ENCODE assay signal across 12 cellular contexts in genomic region chr7:134866581-134866980, GRCh38.
A peak's percentile ranks its signal among the peaks of the same experiment; 100 is the strongest.
DNase-seq lines count a peak whose midpoint lies in the region; FAIRE-seq and TF ChIP-seq lines count a peak whose summit lies in the region.
"Had no signal": no experiment of that assay in that cellular context is flagged by ENCODE, and none has a peak within 500 bp of the region (broad histone marks: within the 10 kb centered on the region; RNA-seq: fewer than 3 reads in every experiment).

No MANE protein-coding gene starts in this region.

- dilution Hi-C loops in endothelial cell of umbilical vein (cut with MboI; ENCODE audit: extremely low pct_ligation_motif_present, low sequenced_read_pairs), result no loop called here

- H3K27me3 Mint-ChIP-seq in mesothelial cell of epicardium (ENCODE audit: low read depth), result no peaks in the 10 kb centered on the region

- TF ChIP-seq CTCF in endothelial cell of umbilical vein (IDR thresholded peaks at IDR 0.05; ENCODE audit: extremely low read depth in 1 of 2, insufficient read depth in 1 of 2, low read depth in 1 of 2, low read length in 2 of 2), result no peak
- no peak for TF ChIP-seq CTCF in mesothelial cell of epicardium (IDR thresholded peaks at IDR 0.05; ENCODE audit: unreplicated experiment)
- no peak for TF ChIP-seq CTCF in suprapubic skin (IDR thresholded peaks at IDR 0.05)

- H3K27me3 ChIP-seq in endothelial cell of umbilical vein (ENCODE audit: control insufficient read depth in 2 of 2, insufficient read depth in 2 of 2, low read length in 2 of 2), result no peaks in the 10 kb centered on the region
- no peaks in the 10 kb centered on the region for H3K27me3 ChIP-seq in suprapubic skin
- H3K27me3 ChIP-seq: foreskin keratinocyte had no signal

- POLR2A ChIA-PET in endothelial cell of umbilical vein (lab: Charles Lee), result no interaction called here

- TF ChIP-seq POLR2A in endothelial cell of umbilical vein (IDR thresholded peaks at IDR 0.05; ENCODE audit: low read depth, low read length) (no peak), suprapubic skin (IDR thresholded peaks at IDR 0.05) (no peak)

- BruUV-seq in endothelial cell of umbilical vein (replicated peaks; lab: Mats Ljungman, UMichigan), result no TSS peak

- peak overlapping the region; percentile 68 for H3K27ac ChIP-seq in endothelial cell of umbilical vein (ENCODE audit: insufficient read depth, low read depth, low read length)
- H3K27ac ChIP-seq in suprapubic skin, result peak overlapping the region; percentile 22
- H3K27ac ChIP-seq: foreskin keratinocyte had no signal

- no peaks in the 10 kb centered on the region for H3K9me3 Mint-ChIP-seq in mesothelial cell of epicardium

- no peak for TF ChIP-seq EP300 in suprapubic skin (IDR thresholded peaks at IDR 0.05)

- intact Hi-C loops in endothelial cell of umbilical vein (cut with micrococcal nuclease), result loop anchor here (1.0 to 5.0 kb wide), 2 partner anchors 23 to 76 kb away; no protein-coding TSS in a partner anchor

- H3K4me1 ChIP-seq in endothelial cell of umbilical vein (ENCODE audit: control insufficient read depth, extremely low read depth, insufficient read depth, low read length) (peaks cover 57% of the 10 kb centered on the region), suprapubic skin (peaks cover 5% of the 10 kb centered on the region)
- H3K4me1 ChIP-seq: foreskin keratinocyte had no signal

- H3K36me3 Mint-ChIP-seq in mesothelial cell of epicardium, result peaks cover 25% of the 10 kb centered on the region

- CTCF ChIA-PET in endothelial cell of umbilical vein (lab: Charles Lee), result interaction anchor here (2.1 kb wide), 1 partner anchor 53 kb away, joined by 6 read pairs; no protein-coding TSS in a partner anchor

- peaks cover 11 to 13% of the 10 kb centered on the region in 2 experiments for H3K36me3 ChIP-seq in endothelial cell of umbilical vein (ENCODE audit: control insufficient read depth in 2 of 2, extremely low read depth in 1 of 2, insufficient read depth in 2 of 2, low read length in 2 of 2)
- H3K36me3 ChIP-seq in suprapubic skin, result peaks cover 6% of the 10 kb centered on the region

- FAIRE-seq in endothelial cell of umbilical vein (lab: Jason Lieb, UNC) (peak; percentile 70), HTR-8/SVneo (lab: Jason Lieb, UNC) (no peak)

- 50% methylated on average over 7 of the region's 7 CpGs for WGBS in suprapubic skin

- peak; percentile 39 for DNase-seq in NCI-H526 treated with DMSO at 0.1 percent for 48 hours (lab: John Stamatoyannopoulos, UW)
- DNase-seq in endothelial cell of umbilical vein (ENCODE audit: low read depth, low spot score), result peak; percentile 79
- DNase-seq in mesothelial cell of epicardium (ENCODE audit: low spot score in 2 of 2, unreplicated experiment in 2 of 2), result no peak
- DNase-seq in suprapubic skin (ENCODE audit: low spot score in 2 of 2), result no peak
- no peak for DNase-seq in mucosa of gallbladder (ENCODE audit: low spot score)
- no peak for DNase-seq in GOT3 (lab: John Stamatoyannopoulos, UW)
- no peak for DNase-seq in HTR-8/SVneo (ENCODE audit: insufficient read length, low spot score)
- no peak for DNase-seq in central memory CD4-positive, alpha-beta T cell
- DNase-seq: amniotic stem cell, Calu3, foreskin keratinocyte, NCI-H446 had no signal

- no peaks in the 10 kb centered on the region for H4K20me1 ChIP-seq in endothelial cell of umbilical vein (replicated peaks; ENCODE audit: control insufficient read depth, extremely low read depth, insufficient read depth, low read length)

- peak overlapping the region; percentile 57 for H3K9ac ChIP-seq in endothelial cell of umbilical vein (replicated peaks; ENCODE audit: extremely low read depth, insufficient read depth, low read length)

- H3K4me3 ChIP-seq in endothelial cell of umbilical vein (replicated peaks in 1 of 3; ENCODE audit: insufficient read depth in 1 of 3, low read depth in 1 of 3, low read length in 3 of 3) (peak overlapping the region in 1 of 3 experiments; percentile 15), suprapubic skin (no peak overlapping the region)

- no peak overlapping the region for H2AFZ ChIP-seq in endothelial cell of umbilical vein (ENCODE audit: low read depth, low read length)

- peaks cover 50% of the 10 kb centered on the region for H3K79me2 ChIP-seq in endothelial cell of umbilical vein (ENCODE audit: control insufficient read depth, insufficient read depth, low read length)

- peak overlapping the region; percentile 32 for H3K4me3 Mint-ChIP-seq in mesothelial cell of epicardium

- peak overlapping the region; percentile 93 for H3K27ac Mint-ChIP-seq in mesothelial cell of epicardium

- peaks cover 31% of the 10 kb centered on the region for H3K4me1 Mint-ChIP-seq in mesothelial cell of epicardium

- no peaks in the 10 kb centered on the region for H3K9me3 ChIP-seq in endothelial cell of umbilical vein (replicated peaks; ENCODE audit: control insufficient read depth, insufficient read depth, low read length)
- no peaks in the 10 kb centered on the region for H3K9me3 ChIP-seq in suprapubic skin

- peak overlapping the region; percentile 58 for H3K4me2 ChIP-seq in endothelial cell of umbilical vein (ENCODE audit: insufficient read depth, low read length)

- H3K9me1 ChIP-seq in endothelial cell of umbilical vein (replicated peaks; ENCODE audit: control insufficient read depth, extremely low read depth, insufficient read depth, low read length), result no peaks in the 10 kb centered on the region

TF ChIP-seq in endothelial cell of umbilical vein, 7 proteins besides CTCF, POLR2A, EP300 and RAD21:
- no peak for TF ChIP-seq JUN (IDR thresholded peaks at IDR 0.05; ENCODE audit: borderline replicate concordance, insufficient read depth, insufficient read length, low read depth)
- peak; percentile 16 for TF ChIP-seq POLR2AphosphoS5 (IDR thresholded peaks at IDR 0.05; ENCODE audit: insufficient read depth, low read depth, low read length)

Comparison
In these comparisons a context has a peak if more than half of its experiments do, and no peak if none do; other contexts are left out.
1. DNase-seq: peak in NCI-H526 treated with DMSO at 0.1 percent for 48 hours (single experiment) and endothelial cell of umbilical vein (single experiment); none in mesothelial cell of epicardium (0 of 2), suprapubic skin (0 of 2), mucosa of gallbladder (single experiment), GOT3 (single experiment), HTR-8/SVneo (single experiment) and central memory CD4-positive, alpha-beta T cell (single experiment).